Comparison of ENCODE assay signal across 8 cellular contexts in the genomic region with DNA sequence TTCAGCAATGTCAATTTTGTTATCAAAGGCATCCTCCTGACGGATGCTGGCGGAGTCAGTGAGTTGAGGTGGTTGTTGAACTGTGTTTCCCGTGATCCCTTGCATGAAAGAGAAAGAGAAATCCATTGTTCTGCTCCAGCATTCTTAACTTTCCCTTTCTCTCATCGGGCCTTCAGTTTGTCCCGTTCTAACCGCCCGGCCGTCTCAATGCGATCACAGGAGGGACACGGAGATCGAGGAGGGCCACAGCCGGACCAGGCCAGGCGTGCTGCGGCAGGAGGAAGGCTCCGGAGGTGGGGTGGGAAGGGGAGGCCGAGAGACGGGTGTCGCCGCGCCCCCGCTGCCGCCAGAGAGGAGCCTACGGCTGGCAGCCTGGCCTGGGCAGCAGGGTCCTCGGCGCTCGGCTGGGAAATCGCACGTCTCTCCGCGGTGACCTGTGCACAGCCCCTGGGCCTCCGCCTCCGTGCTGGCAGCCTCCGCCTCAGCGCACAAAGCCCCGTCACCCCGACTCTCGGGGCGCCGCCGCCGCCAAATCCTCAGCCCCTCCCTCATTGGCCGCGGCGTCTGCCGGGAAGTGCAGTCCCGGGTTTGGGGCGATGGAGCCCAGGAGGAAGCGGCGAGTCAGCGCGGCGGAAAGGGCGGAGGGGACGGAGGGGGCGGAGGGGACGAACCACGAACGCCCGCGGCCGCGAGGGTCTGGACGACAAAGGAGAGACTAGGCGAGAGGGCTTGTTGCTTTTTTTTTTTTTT. TPM values are rescaled to one million over a fixed set of nuclear protein-coding genes. Genes with fewer than 3 reads are reported as not detected.
DNase-seq lines count a peak whose midpoint lies in the region; ATAC-seq lines count a peak whose summit lies in the region.

No MANE protein-coding gene starts in this region.

- peaks cover 10% of the 10 kb centered on the region for H3K27me3 Mint-ChIP-seq in activated T-cell treated with anti-CD3 and anti-CD28 coated beads, Interleukin-2, amount 50 U/mL, for 4 hours (ENCODE audit: low read depth)

- H3K4me1 Mint-ChIP-seq in activated T-cell treated with anti-CD3 and anti-CD28 coated beads, Interleukin-2, amount 50 U/mL, for 4 hours (ENCODE audit: low read depth), result peaks cover 16% of the 10 kb centered on the region

- peak overlapping the region; percentile 91 for H3K4me3 Mint-ChIP-seq in activated T-cell treated with anti-CD3 and anti-CD28 coated beads, Interleukin-2, amount 50 U/mL, for 4 hours

- peak overlapping the region; percentile 76 for H3K4me2 ChIP-seq in GM23248 (ENCODE audit: unreplicated experiment)

- no peaks in the 10 kb centered on the region for H3K79me2 ChIP-seq in GM23248 (ENCODE audit: insufficient read depth)

- H3K9ac ChIP-seq in GM23248, result peak overlapping the region; percentile 83
- peak overlapping the region; percentile 77 to 82 for H3K9ac ChIP-seq in mucosa of rectum (ENCODE audit: low read depth in 1 of 2, low read length in 2 of 2)

- ATAC-seq in activated T-cell treated with anti-CD3 and anti-CD28 coated beads, Interleukin-2, amount 50 U/mL, for 4 hours, result peak; percentile 90 to 95
- no peak for ATAC-seq in HG03097 (IDR thresholded peaks at IDR 0.05; ENCODE audit: low FRiP score, unreplicated experiment)

- peak overlapping the region; percentile 88 for H2AFZ ChIP-seq in GM23248

- H3K36me3 Mint-ChIP-seq in activated T-cell treated with anti-CD3 and anti-CD28 coated beads, Interleukin-2, amount 50 U/mL, for 4 hours (ENCODE audit: insufficient read depth), result no peaks in the 10 kb centered on the region

- peak overlapping the region; percentile 67 for H3K4me3 ChIP-seq in GM23248
- peak overlapping the region; percentile 68 to 75 for H3K4me3 ChIP-seq in esophagus (ENCODE audit: low read depth in 1 of 2, low read length in 2 of 2)
- H3K4me3 ChIP-seq in mucosa of rectum (ENCODE audit: low read length in 2 of 2), result peak overlapping the region; percentile 73 to 74

- H3K9me3 ChIP-seq in GM23248 (ENCODE audit: low read depth) (no peaks in the 10 kb centered on the region), esophagus (ENCODE audit: control insufficient read depth in 2 of 2, insufficient read depth in 1 of 2, low read depth in 1 of 2, low read length in 1 of 2) (no peaks in the 10 kb centered on the region), mucosa of rectum (ENCODE audit: control insufficient read depth in 2 of 2, low read length in 2 of 2) (no peaks in the 10 kb centered on the region)

- peaks cover 49% of the 10 kb centered on the region; the same call in 1 of the 2 replicates for H3F3A ChIP-seq in GM23248 (ENCODE audit: insufficient read depth)

- no peaks in the 10 kb centered on the region for H3K9me3 Mint-ChIP-seq in activated T-cell treated with anti-CD3 and anti-CD28 coated beads, Interleukin-2, amount 50 U/mL, for 4 hours

- H3K4me1 ChIP-seq in GM23248 (ENCODE audit: insufficient read depth) (peaks cover 24% of the 10 kb centered on the region), esophagus (ENCODE audit: control insufficient read depth in 2 of 2, insufficient read depth in 2 of 2, low read length in 1 of 2) (peaks cover 0 to 2% of the 10 kb centered on the region in 2 donors), mucosa of rectum (ENCODE audit: control insufficient read depth in 2 of 2, insufficient read depth in 2 of 2, low read length in 2 of 2) (no peaks in the 10 kb centered on the region)

- whole genome bisulfite sequencing in GM23248 (ENCODE audit: low coverage in 1 of 2, low lambda C conversion rate in 2 of 2, missing lambda C conversion rate in 2 of 2), 2 experiments, result 3 to 6% methylated on average over 45 to 62 of the region's 64 CpGs
- 1% methylated on average over 53 to 64 of the region's 64 CpGs for WGBS in esophagus, 2 donors

- H4K20me1 ChIP-seq in GM23248 (ENCODE audit: insufficient read depth), result no peaks in the 10 kb centered on the region

- H3K9me2 ChIP-seq in GM23248 (ENCODE audit: insufficient read depth), result no peaks in the 10 kb centered on the region

- peak overlapping the region; percentile 38; the same call in 1 of the 2 replicates for H3K27ac ChIP-seq in GM23248
- peak overlapping the region; percentile 91 to 92 for H3K27ac ChIP-seq in esophagus (ENCODE audit: low read depth in 2 of 2, low read length in 1 of 2)
- H3K27ac ChIP-seq in mucosa of rectum (ENCODE audit: low read depth in 2 of 2, low read length in 2 of 2), result peak overlapping the region; percentile 82 to 93

- in situ Hi-C loops in GM23248 (cut with MboI), result no loop called here

- DNase-seq in DMS53 (lab: John Stamatoyannopoulos, UW) (peak; percentile 83), GM23248 (peak; percentile 83), NCI-H774 (lab: John Stamatoyannopoulos, UW) (peak; percentile 74)
- peak; percentile 65 for DNase-seq in activated T-cell treated with anti-CD3 and anti-CD28 coated beads, Interleukin-2, amount 50 U/mL, for 4 hours
- peak; percentile 64 for DNase-seq in stimulated activated CD8-positive, alpha-beta memory T cell treated with anti-CD3 and anti-CD28 coated beads, Interleukin-4, amount 100 ng/mL, for 24 hours (ENCODE audit: low read depth)

- H3K27me3 ChIP-seq in GM23248 (replicated peaks; ENCODE audit: insufficient read depth) (no peaks in the 10 kb centered on the region), esophagus (ENCODE audit: control insufficient read depth in 1 of 2, insufficient read depth in 2 of 2, low read length in 2 of 2) (no peaks in the 10 kb centered on the region), mucosa of rectum (ENCODE audit: control insufficient read depth in 2 of 2, insufficient read depth in 2 of 2, low read length in 2 of 2) (peaks cover 0 to under 1% of the 10 kb centered on the region in 2 donors)

- H3K36me3 ChIP-seq in GM23248 (ENCODE audit: low read depth) (no peaks in the 10 kb centered on the region), esophagus (ENCODE audit: control insufficient read depth in 2 of 2, insufficient read depth in 2 of 2, low read length in 1 of 2) (no peaks in the 10 kb centered on the region), mucosa of rectum (ENCODE audit: control insufficient read depth in 2 of 2, insufficient read depth in 2 of 2, low read length in 2 of 2) (no peaks in the 10 kb centered on the region)

RNA-seq across cellular contexts. Expression of a gene that starts 38.1 kb away (rescaled TPM):
- total RNA-seq in GM23248 (2014; rRNA removed; shearing (Covaris generic)), result not detected in 2 replicates
- polyA plus RNA-seq in GM23248 (2016; fragmentation: Nextera tagmentation; extraction: Ambion mirVana) (not detected in 2 replicates), esophagus (not detected)
- total RNA-seq in activated T-cell treated with anti-CD3 and anti-CD28 coated beads, Interleukin-2, amount 50 U/mL, for 4 hours, result not detected

RNA-seq across cellular contexts. Expression of a gene that starts 58.3 kb away (rescaled TPM):
- total RNA-seq in GM23248 (2014; rRNA removed; shearing (Covaris generic)), result 24.9 and 26.3 TPM in 2 replicates
- polyA plus RNA-seq in GM23248 (2016; fragmentation: Nextera tagmentation; extraction: Ambion mirVana) (23.1 and 23.9 TPM in 2 replicates), esophagus (10 to 100 TPM; 29.4 to 56.8 TPM)
- 10 to 100 TPM; 16.9 to 17.4 (median 17.2) TPM for total RNA-seq in activated T-cell treated with anti-CD3 and anti-CD28 coated beads, Interleukin-2, amount 50 U/mL, for 4 hours

RNA-seq across cellular contexts. Expression of a gene that starts 58.8 kb away (rescaled TPM):
- total RNA-seq in GM23248 (2014; rRNA removed; shearing (Covaris generic)), result not detected in 2 replicates
- polyA plus RNA-seq in GM23248 (2016; fragmentation: Nextera tagmentation; extraction: Ambion mirVana) (not detected in 2 replicates), esophagus (1 to 10 TPM; 1.8 to 2.7 TPM)
- total RNA-seq in activated T-cell treated with anti-CD3 and anti-CD28 coated beads, Interleukin-2, amount 50 U/mL, for 4 hours, result under 1 TPM; 0.21 to 0.35 (median 0.24) TPM

RNA-seq across cellular contexts. Expression of a gene that starts 59.7 kb away (rescaled TPM):
- not detected in 2 replicates for total RNA-seq in GM23248 (2014; rRNA removed; shearing (Covaris generic))
- polyA plus RNA-seq in GM23248 (2016; fragmentation: Nextera tagmentation; extraction: Ambion mirVana) (not detected in 2 replicates), esophagus (under 1 TPM in 1 of 2 donors, not detected in 1; 0.01 TPM)
- total RNA-seq in activated T-cell treated with anti-CD3 and anti-CD28 coated beads, Interleukin-2, amount 50 U/mL, for 4 hours, result not detected

Comparison
In these comparisons a context has a peak if more than half of its experiments do, and no peak if none do; other contexts are left out.
1. H3K27ac ChIP-seq: peak in every context shown above with its lines; median percentile 92 in esophagus; 88 in mucosa of rectum; 38 in GM23248.